22 cellular contexts compared by ENCODE assay signal in genomic region chr12:115132145-115132544, GRCh38.
DNase-seq lines count a peak whose midpoint lies in the region; FAIRE-seq and TF ChIP-seq lines count a peak whose summit lies in the region.
"Had no signal": no experiment of that assay in that cellular context is flagged by ENCODE, and none has a peak within 500 bp of the region (broad histone marks: within the 10 kb centered on the region; RNA-seq: fewer than 3 reads in every experiment).

No MANE protein-coding gene starts in this region.

- no peak overlapping the region for H3K18ac ChIP-seq in neuronal stem cell (ENCODE audit: low read length)

- intact Hi-C loops in thyroid gland (cut with DNase I), result no loop called here

- no peaks in the 10 kb centered on the region for H3K79me1 ChIP-seq in neuronal stem cell (ENCODE audit: low read depth, low read length)

- H3K4me2 ChIP-seq in astrocyte (ENCODE audit: low read length), result no peak overlapping the region
- no peak overlapping the region for H3K4me2 ChIP-seq in neuronal stem cell (ENCODE audit: insufficient read depth, low read length, poor library complexity, severe bottlenecking)

- H3K4me3 ChIP-seq in astrocyte (ENCODE audit: insufficient read depth, low read depth, low read length) (no peak overlapping the region), thyroid gland (replicated peaks in 1 of 3) (no peak overlapping the region), neuronal stem cell (ENCODE audit: low read length in 2 of 2) (no peak overlapping the region)
- H3K4me3 ChIP-seq: lung, Peyer's patch, prostate gland, upper lobe of left lung had no signal

- H3K9me3 ChIP-seq in astrocyte (ENCODE audit: insufficient read depth, low read depth, low read length) (no peaks in the 10 kb centered on the region), thyroid gland (no peaks in the 10 kb centered on the region), neuronal stem cell (replicated peaks in 1 of 2; ENCODE audit: control insufficient read depth in 2 of 2, insufficient read depth in 1 of 2, low read depth in 1 of 2, low read length in 2 of 2) (peaks cover 0 to 2% of the 10 kb centered on the region in 2 donors)
- H3K9me3 ChIP-seq: Caco-2, Peyer's patch, prostate gland, upper lobe of left lung had no signal

- no peaks in the 10 kb centered on the region for H3K36me3 Mint-ChIP-seq in astrocyte (ENCODE audit: low read depth, unreplicated experiment)
- H3K36me3 Mint-ChIP-seq: activated naive CD4-positive, alpha-beta T cell treated with anti-CD3 and anti-CD28 coated beads, Interleukin-2, amount 50 U/mL, for 24 hours had no signal

- no peak overlapping the region for H2BK120ac ChIP-seq in neuronal stem cell (ENCODE audit: low read depth, low read length)

- no peaks in the 10 kb centered on the region for H3K79me2 ChIP-seq in astrocyte (ENCODE audit: insufficient read depth, low read length)

- no peak overlapping the region for H2BK12ac ChIP-seq in neuronal stem cell (ENCODE audit: low read length)

- H3K36me3 ChIP-seq in astrocyte (ENCODE audit: insufficient read depth, low read length) (no peaks in the 10 kb centered on the region), thyroid gland (no peaks in the 10 kb centered on the region), neuronal stem cell (replicated peaks in 1 of 2; ENCODE audit: control insufficient read depth in 2 of 2, insufficient read depth in 2 of 2, low read length in 2 of 2) (no peaks in the 10 kb centered on the region)
- H3K36me3 ChIP-seq: Peyer's patch, prostate gland, upper lobe of left lung had no signal

- H3K27me3 Mint-ChIP-seq in astrocyte (ENCODE audit: low read depth, unreplicated experiment), result peaks cover 11% of the 10 kb centered on the region
- H3K27me3 Mint-ChIP-seq: activated naive CD4-positive, alpha-beta T cell treated with anti-CD3 and anti-CD28 coated beads, Interleukin-2, amount 50 U/mL, for 24 hours had no signal

- H3K4me3 Mint-ChIP-seq in astrocyte (ENCODE audit: unreplicated experiment), result no peak overlapping the region
- H3K4me3 Mint-ChIP-seq: activated naive CD4-positive, alpha-beta T cell treated with anti-CD3 and anti-CD28 coated beads, Interleukin-2, amount 50 U/mL, for 24 hours; nephron progenitor cell had no signal

- H2BK5ac ChIP-seq in neuronal stem cell (ENCODE audit: low read length), result no peak overlapping the region

- no peak overlapping the region for H2AK5ac ChIP-seq in neuronal stem cell (ENCODE audit: low read depth, low read length)

- 69 to 71% methylated on average over 3 of the region's 3 CpGs for WGBS in thyroid gland, 2 donors
- WGBS in neuronal stem cell (ENCODE audit: extremely low coverage in 2 of 2, insufficient read length in 2 of 2, insufficient replicate concordance in 1 of 2), 2 donors, result no CpG with 5 or more reads among the region's 3 CpGs

- H3K27ac ChIP-seq in astrocyte (ENCODE audit: low read depth, low read length) (no peak overlapping the region), thyroid gland (no peak overlapping the region), neuronal stem cell (replicated peaks; ENCODE audit: low read length) (no peak overlapping the region)
- H3K27ac ChIP-seq: Peyer's patch, prostate gland, upper lobe of left lung had no signal

- no peak overlapping the region for H4K91ac ChIP-seq in neuronal stem cell (ENCODE audit: low read depth, low read length, poor library complexity)

- H2AFZ ChIP-seq in astrocyte (ENCODE audit: low read depth, low read length) (no peak overlapping the region), neuronal stem cell (ENCODE audit: low read length) (no peak overlapping the region)

- no peak overlapping the region for H3K4ac ChIP-seq in neuronal stem cell (ENCODE audit: low read length)

- H3K9ac ChIP-seq in astrocyte (ENCODE audit: low read length), result no peak overlapping the region
- H3K9ac ChIP-seq in neuronal stem cell (ENCODE audit: low read depth, low read length, poor library complexity), result no peak overlapping the region

- peak; percentile 70 for FAIRE-seq in astrocyte (lab: Jason Lieb, UNC)
- FAIRE-seq: frontal cortex had no signal

- no peak for TF ChIP-seq POLR2A in thyroid gland (IDR thresholded peaks at IDR 0.05)

- H3K27me3 ChIP-seq in astrocyte (ENCODE audit: insufficient read depth, low read length) (no peaks in the 10 kb centered on the region), thyroid gland (no peaks in the 10 kb centered on the region), neuronal stem cell (ENCODE audit: control insufficient read depth in 3 of 3, insufficient read depth in 3 of 3, low read depth in 1 of 3, low read length in 3 of 3) (no peaks in the 10 kb centered on the region)
- H3K27me3 ChIP-seq: Peyer's patch, upper lobe of left lung had no signal

- H3K4me1 Mint-ChIP-seq in astrocyte (ENCODE audit: low read depth, unreplicated experiment), result no peaks in the 10 kb centered on the region
- H3K4me1 Mint-ChIP-seq: activated naive CD4-positive, alpha-beta T cell treated with anti-CD3 and anti-CD28 coated beads, Interleukin-2, amount 50 U/mL, for 24 hours had no signal

- no peak overlapping the region for H3K27ac Mint-ChIP-seq in astrocyte (ENCODE audit: unreplicated experiment)
- H3K27ac Mint-ChIP-seq: activated naive CD4-positive, alpha-beta T cell treated with anti-CD3 and anti-CD28 coated beads, Interleukin-2, amount 50 U/mL, for 24 hours; nephron progenitor cell had no signal

- no peak overlapping the region for H2BK15ac ChIP-seq in neuronal stem cell (ENCODE audit: low read length)

- H3K4me1 ChIP-seq in astrocyte (ENCODE audit: insufficient read depth, low read length) (peaks cover 6% of the 10 kb centered on the region), thyroid gland (peaks cover 0 to 6% of the 10 kb centered on the region in 2 donors), neuronal stem cell (ENCODE audit: control insufficient read depth in 2 of 2, insufficient read depth in 1 of 2, low read depth in 1 of 2, low read length in 2 of 2) (peaks cover 0 to 3% of the 10 kb centered on the region in 2 donors)
- H3K4me1 ChIP-seq: Peyer's patch, prostate gland, upper lobe of left lung had no signal

- peak; percentile 69 for DNase-seq in AG08395 (ENCODE audit: low spot score)
- peak; percentile 65 for DNase-seq in H4 (ENCODE audit: low spot score)
- peak; percentile 8 for DNase-seq in astrocyte (ENCODE audit: low read depth)
- DNase-seq in glomerular visceral epithelial cell (ENCODE audit: extremely low spot score), result peak; percentile 8
- DNase-seq in NCI-H2171 treated with DMSO at 0.1 percent for 48 hours (lab: John Stamatoyannopoulos, UW), result no peak
- DNase-seq in NCI-H526 (lab: John Stamatoyannopoulos, UW), result no peak
- no peak for DNase-seq in thyroid gland
- DNase-seq in neuronal stem cell (ENCODE audit: low spot score), result no peak
- DNase-seq: activated CD4-positive, alpha-beta T cell treated with anti-CD3 and anti-CD28 coated beads, Interleukin-2, amount 50 U/mL, for 48 hours; activated T-cell treated with anti-CD3 and anti-CD28 coated beads, Interleukin-2, amount 50 U/mL, for 1 hour; MM.1S; NCI-H1930; nephron progenitor cell; Peyer's patch; stimulated activated naive CD8-positive, alpha-beta T cell treated with anti-CD3 and anti-CD28 coated beads, Interleukin-15, Interleukin-2, amounts not matched to agents 100 U/mL and 50 U/mL, for 24 hours; SW 1271; upper lobe of left lung had no signal

- H4K20me1 ChIP-seq in astrocyte (ENCODE audit: insufficient read depth, low read length), result no peaks in the 10 kb centered on the region

- H4K8ac ChIP-seq in neuronal stem cell (ENCODE audit: low read depth, low read length), result no peak overlapping the region

- no peak overlapping the region for H3K14ac ChIP-seq in neuronal stem cell (ENCODE audit: low read length)

- no peak for TF ChIP-seq CTCF in astrocyte (IDR thresholded peaks at IDR 0.05; ENCODE audit: insufficient read depth, low read depth, low read length)
- TF ChIP-seq CTCF in thyroid gland (IDR thresholded peaks at IDR 0.05), result no peak

- H3K23ac ChIP-seq in neuronal stem cell (ENCODE audit: low read depth, low read length, poor library complexity), result no peak overlapping the region

- no peaks in the 10 kb centered on the region for H3K9me3 Mint-ChIP-seq in astrocyte (ENCODE audit: unreplicated experiment)

Comparison
In these comparisons a context has a peak if more than half of its experiments do, and no peak if none do; other contexts are left out.
1. DNase-seq: peak in AG08395 (single experiment), H4 (single experiment), astrocyte (single experiment) and glomerular visceral epithelial cell (single experiment); none in NCI-H2171 treated with DMSO at 0.1 percent for 48 hours (single experiment), NCI-H526 (0 of 2), thyroid gland (0 of 2) and neuronal stem cell (single experiment).